25 cellular contexts compared by ENCODE assay signal in the genomic region with DNA sequence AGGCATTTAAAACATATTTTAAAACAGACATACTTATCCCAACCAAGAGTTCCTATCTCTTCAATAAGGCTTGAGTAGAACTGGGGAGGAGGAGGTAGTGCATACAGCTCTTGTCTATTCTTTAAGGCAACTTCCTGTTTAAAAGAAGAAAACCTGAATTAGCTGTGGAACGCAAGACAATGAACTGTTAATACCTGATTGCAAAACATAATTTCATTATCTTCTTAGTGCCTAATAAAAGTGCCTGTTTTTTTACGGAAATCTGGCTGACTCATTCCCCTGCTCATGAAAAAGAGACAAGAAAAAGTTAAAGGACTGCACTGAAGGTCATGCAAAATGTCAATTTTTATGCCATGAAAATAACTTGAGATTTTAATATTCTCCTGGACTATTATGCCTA.
"Had no signal": no experiment of that assay in that cellular context is flagged by ENCODE, and none has a peak within 500 bp of the region (broad histone marks: within the 10 kb centered on the region; RNA-seq: fewer than 3 reads in every experiment).

No MANE protein-coding gene starts in this region.

- H3K4me3 ChIP-seq: gastrocnemius medialis, left ventricle myocardium inferior, sigmoid colon, spleen, testis, vagina had no signal

- H3K4me1 ChIP-seq: gastrocnemius medialis, left ventricle myocardium inferior, sigmoid colon, spleen, testis, vagina had no signal

- H3K4me1 Mint-ChIP-seq: activated T-helper 17 cell treated with anti-CD3 and anti-CD28 coated beads, Interleukin-2, amount 50 U/mL, for 72 hours; mesothelial cell of epicardium; naive thymus-derived CD8-positive, alpha-beta T cell had no signal

- ATAC-seq: activated T-helper 17 cell treated with anti-CD3 and anti-CD28 coated beads, Interleukin-2, amount 50 U/mL, for 72 hours; esophagus mucosa; gastrocnemius medialis; naive thymus-derived CD8-positive, alpha-beta T cell had no signal

- DNase-seq: activated CD4-positive, alpha-beta T cell treated with anti-CD3 and anti-CD28 coated beads for 1 hour; activated CD4-positive, alpha-beta T cell treated with anti-CD3 and anti-CD28 coated beads, Interleukin-2, amount 50 U/mL, for 1 hour; activated CD8-positive, alpha-beta memory T cell treated with anti-CD3 and anti-CD28 coated beads, Interleukin-2, amount 50 U/mL, for 4 hours; activated T-cell treated with anti-CD3 and anti-CD28 coated beads, Interleukin-2, amount 50 U/mL, for 24 hours; amygdala; effector CD4-positive, alpha-beta T cell; gastrocnemius medialis; hippocampal formation; left ventricle myocardium inferior; naive thymus-derived CD8-positive, alpha-beta T cell; retina; sigmoid colon; spleen; stimulated activated CD4-positive, alpha-beta T cell treated with anti-CD3 and anti-CD28 coated beads, Interleukin-4, amount 100 ng/mL, for 1 hour; stimulated activated naive CD4-positive, alpha-beta T cell; T1000; testis; WERI-Rb-1 had no signal

- H3K9me3 Mint-ChIP-seq: activated T-cell treated with anti-CD3 and anti-CD28 coated beads, Interleukin-2, amount 50 U/mL, for 24 hours; activated T-helper 17 cell treated with anti-CD3 and anti-CD28 coated beads, Interleukin-2, amount 50 U/mL, for 72 hours; naive thymus-derived CD8-positive, alpha-beta T cell; T-helper 1 cell treated with Interleukin-12 subunit alpha and Interleukin-12 subunit beta and Interleukin-4 antibody, amounts not matched to agents 30 μg/mL and 1 μg/mL, for 36 hours; type B pancreatic cell had no signal

- H3K27me3 ChIP-seq: gastrocnemius medialis, sigmoid colon, spleen, testis, vagina had no signal

- H3K9me3 ChIP-seq: gastrocnemius medialis, left ventricle myocardium inferior, sigmoid colon, spleen, testis, vagina had no signal

- H3K36me3 ChIP-seq: gastrocnemius medialis had no signal

- H3K27me3 Mint-ChIP-seq: activated naive CD8-positive, alpha-beta T cell; activated T-cell treated with anti-CD3 and anti-CD28 coated beads, Interleukin-2, amount 50 U/mL, for 24 hours; activated T-helper 17 cell treated with anti-CD3 and anti-CD28 coated beads, Interleukin-2, amount 50 U/mL, for 72 hours; naive thymus-derived CD8-positive, alpha-beta T cell; type B pancreatic cell had no signal

- H3K27ac Mint-ChIP-seq: activated naive CD8-positive, alpha-beta T cell; activated T-cell treated with anti-CD3 and anti-CD28 coated beads, Interleukin-2, amount 50 U/mL, for 24 hours; activated T-helper 17 cell treated with anti-CD3 and anti-CD28 coated beads, Interleukin-2, amount 50 U/mL, for 72 hours; mesothelial cell of epicardium; naive thymus-derived CD8-positive, alpha-beta T cell; T-helper 1 cell treated with Interleukin-12 subunit alpha and Interleukin-12 subunit beta and Interleukin-4 antibody, amounts not matched to agents 30 μg/mL and 1 μg/mL, for 36 hours; type B pancreatic cell had no signal

- H3K27ac ChIP-seq: gastrocnemius medialis, left ventricle myocardium inferior, sigmoid colon, spleen, testis, vagina, WERI-Rb-1 had no signal

- H3K4me3 Mint-ChIP-seq: activated naive CD8-positive, alpha-beta T cell; activated T-cell treated with anti-CD3 and anti-CD28 coated beads, Interleukin-2, amount 50 U/mL, for 24 hours; activated T-helper 17 cell treated with anti-CD3 and anti-CD28 coated beads, Interleukin-2, amount 50 U/mL, for 72 hours; mesothelial cell of epicardium; naive thymus-derived CD8-positive, alpha-beta T cell; T-helper 1 cell treated with Interleukin-12 subunit alpha and Interleukin-12 subunit beta and Interleukin-4 antibody, amounts not matched to agents 30 μg/mL and 1 μg/mL, for 36 hours; type B pancreatic cell had no signal
